Comparison of ENCODE assay signal across 1 cellular context in genomic region chr1:200409203-200409760, GRCh38.
TF ChIP-seq lines count a peak whose summit lies in the region.

No MANE protein-coding gene starts in this region.

TF ChIP-seq in K562, 482 proteins besides CTCF, POLR2A, EP300 and RAD21 (continued from another document and continues in another):
- TF ChIP-seq PRDM10 (IDR thresholded peaks at IDR 0.05; ENCODE audit: partially characterized antibody) (peak; percentile 56), ZBTB34 (CRISPR knock-in tag; IDR thresholded peaks at IDR 0.05) (no peak), MCM2 (IDR thresholded peaks at IDR 0.05; ENCODE audit: low read depth) (no peak), MECOM (CRISPR knock-in tag; IDR thresholded peaks at IDR 0.05) (no peak), PTRF (tag; IDR thresholded peaks at IDR 0.05) (no peak), MIER1 (IDR thresholded peaks at IDR 0.05; ENCODE audit: low read depth) (no peak), KDM5B (IDR thresholded peaks at IDR 0.05; ENCODE audit: insufficient replicate concordance, low read depth, low read length) (no peak), ZNF655 (CRISPR knock-in tag; IDR thresholded peaks at IDR 0.05) (no peak), RBBP5 (IDR thresholded peaks at IDR 0.05; ENCODE audit: borderline replicate concordance, insufficient read depth, low read length, poor library complexity, severe bottlenecking) (no peak), ZNF140 (CRISPR knock-in tag; IDR thresholded peaks at IDR 0.05) (no peak), E2F8 (IDR thresholded peaks at IDR 0.05; ENCODE audit: low read depth, partially characterized antibody) (no peak), ILF3 (IDR thresholded peaks at IDR 0.05; ENCODE audit: borderline replicate concordance) (no peak), XRCC4 (IDR thresholded peaks at IDR 0.05; ENCODE audit: extremely low read depth, insufficient read depth, insufficient read length) (no peak), BCLAF1 (IDR thresholded peaks at IDR 0.05; ENCODE audit: borderline replicate concordance in 1 of 2, control insufficient read depth in 1 of 2, low read depth in 2 of 2, low read length in 1 of 2) (no peak), ZC3H4 (CRISPR knock-in tag; IDR thresholded peaks at IDR 0.05; ENCODE audit: borderline replicate concordance) (0 out of 2 replicates have a peak, but pooled peaks have one; percentile 3), MEF2D (tag; conservative IDR thresholded peaks at IDR 0.05; ENCODE audit: low read depth) (no peak), USF2 (CRISPR knock-in tag; IDR thresholded peaks at IDR 0.05) (no peak), ZEB2 (IDR thresholded peaks at IDR 0.05) (no peak), TBL1XR1 (IDR thresholded peaks at IDR 0.05; ENCODE audit: low read length in 2 of 2) (no peak), JUND (IDR thresholded peaks at IDR 0.05; ENCODE audit: borderline replicate concordance, low read depth, low read length) (no peak), JUND (tag; IDR thresholded peaks at IDR 0.05; ENCODE audit: borderline replicate concordance, low read depth, low read length) (no peak), MLLT1 (IDR thresholded peaks at IDR 0.05) (0 out of 4 replicates have a peak, but pooled peaks of 1 of the 2 experiments have one; percentile 40), CREB3 (tag; conservative IDR thresholded peaks at IDR 0.05; ENCODE audit: low read depth) (no peak), SIX5 (IDR thresholded peaks at IDR 0.05; ENCODE audit: borderline replicate concordance in 1 of 2, insufficient read depth in 1 of 2, low read depth in 1 of 2, low read length in 2 of 2) (no peak), RFX7 (CRISPR knock-in tag; IDR thresholded peaks at IDR 0.05) (no peak), CREB3L1 (IDR thresholded peaks at IDR 0.05; ENCODE audit: borderline replicate concordance, low read depth) (0 out of 2 replicates have a peak, but pooled peaks have one; percentile 25), GTF2F1 (IDR thresholded peaks at IDR 0.05; ENCODE audit: low read depth, low read length) (no peak), CBX2 (IDR thresholded peaks at IDR 0.05; ENCODE audit: insufficient read depth, low read length, poor library complexity, severe bottlenecking) (no peak), PATZ1 (CRISPR knock-in tag; IDR thresholded peaks at IDR 0.05; ENCODE audit: borderline replicate concordance) (no peak), FOXA3 (CRISPR knock-in tag; conservative IDR thresholded peaks at IDR 0.05 in 1 of 2, IDR thresholded peaks at IDR 0.05 in 1 of 2) (no peak; a peak in 1 of 4 replicates), CREB5 (CRISPR knock-in tag; IDR thresholded peaks at IDR 0.05) (no peak), ZNF41 (CRISPR knock-in tag; conservative IDR thresholded peaks at IDR 0.05) (no peak), ZNF436 (CRISPR knock-in tag; IDR thresholded peaks at IDR 0.05) (no peak), CBX3 (IDR thresholded peaks at IDR 0.05; ENCODE audit: borderline replicate concordance in 1 of 2, low read length in 2 of 2) (no peak), ZNF224 (CRISPR knock-in tag; IDR thresholded peaks at IDR 0.05) (no peak)
